ENCODE assay signal across 23 cellular contexts in genomic region chr6:100614386-100614785, GRCh38.
"Had no signal": no experiment of that assay in that cellular context is flagged by ENCODE, and none has a peak within 500 bp of the region (broad histone marks: within the 10 kb centered on the region; RNA-seq: fewer than 3 reads in every experiment).

No MANE protein-coding gene starts in this region.

- FAIRE-seq: islet of Langerhans, pancreas had no signal

- DNase-seq: kidney; left colon; mammary epithelial cell; mesenchymal stem cell; naive thymus-derived CD8-positive, alpha-beta T cell; nucleus accumbens; psoas muscle; right lobe of liver; stimulated activated CD4-positive, alpha-beta T cell treated with anti-CD3 and anti-CD28 coated beads, Interleukin-1b, Interleukin-23, amount 100 ng/mL, for 48 hours; stimulated activated CD4-positive, alpha-beta T cell treated with anti-CD3 and anti-CD28 coated beads, Interleukin-2, amount 100 ng/mL, for 48 hours; stimulated activated CD4-positive, alpha-beta T cell treated with anti-CD3 and anti-CD28 coated beads, Interleukin-4, amount 100 ng/mL, for 4 hours; stimulated activated CD8-positive, alpha-beta memory T cell treated with anti-CD3 and anti-CD28 coated beads, Interleukin-4, amount 100 ng/mL, for 48 hours; stimulated activated naive CD4-positive, alpha-beta T cell treated with Interleukin-2 at 50 U/mL for 16 hours; stimulated activated naive CD8-positive, alpha-beta T cell treated with anti-CD3 and anti-CD28 coated beads, Interleukin-15, amount 100 ng/mL, for 72 hours; substantia nigra; uterus had no signal

- H3K9me3 ChIP-seq: left lung, lower lobe of right lung, pancreas, psoas muscle, right atrium auricular region, right lobe of liver, tibial nerve, uterus had no signal

- H3K27ac ChIP-seq: left lung, lower lobe of right lung, pancreas, psoas muscle, right atrium auricular region, right lobe of liver, tibial nerve, uterus had no signal

- H3K4me3 ChIP-seq: left lung, lower lobe of right lung, pancreas, psoas muscle, right atrium auricular region, right lobe of liver, smooth muscle cell, tibial nerve, uterus had no signal

- H3K36me3 ChIP-seq: pancreas, right atrium auricular region, uterus had no signal

- H3K4me1 ChIP-seq: left lung, lower lobe of right lung, pancreas, psoas muscle, right atrium auricular region, tibial nerve, uterus had no signal

- H3K27me3 ChIP-seq: left lung, pancreas, right atrium auricular region, right lobe of liver, tibial nerve, uterus had no signal
